In the genomic region with DNA sequence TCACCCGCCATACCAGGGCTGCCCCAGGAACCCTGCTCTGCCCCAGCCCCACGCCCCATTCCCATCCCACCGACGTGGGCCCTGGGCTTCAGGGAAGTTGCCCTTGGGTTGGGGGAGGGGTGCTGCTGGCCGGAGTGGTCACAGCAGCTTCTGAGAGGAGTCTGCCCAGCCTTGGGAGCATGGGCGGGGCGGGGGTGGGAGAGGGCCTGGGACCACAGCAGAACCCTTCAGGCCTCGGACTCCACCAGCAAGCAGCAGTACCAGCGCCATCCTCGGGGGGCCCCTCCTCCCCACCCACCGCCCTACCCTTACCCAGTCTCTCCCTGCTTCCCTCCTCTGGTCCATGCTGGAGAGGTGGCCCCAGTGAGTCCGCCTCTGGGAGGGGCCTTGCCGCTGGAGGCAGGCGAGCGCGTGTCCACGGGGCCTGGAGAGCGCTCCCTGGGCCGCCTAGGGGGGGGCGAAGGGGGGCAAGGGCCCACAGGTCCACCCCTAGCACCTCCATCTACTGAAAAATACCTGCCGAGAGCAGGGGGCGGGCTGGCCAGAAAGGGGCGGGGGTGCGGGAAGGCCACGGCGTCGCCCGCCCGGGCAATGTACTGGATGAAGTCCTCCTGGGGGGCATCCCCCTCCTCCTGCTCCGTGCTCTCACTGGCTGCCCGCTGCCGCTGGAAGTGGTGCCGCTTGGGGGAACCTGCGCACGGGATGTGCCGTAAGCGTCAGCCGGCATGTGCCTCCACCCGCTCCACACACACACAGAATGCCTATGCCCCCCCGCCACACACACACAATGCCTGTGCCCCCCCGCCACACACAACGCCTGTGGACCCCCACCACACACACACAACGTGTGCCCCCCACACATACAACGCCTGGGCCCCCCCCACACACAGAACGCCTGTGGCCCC, we compare ENCODE assay signal across 14 cellular contexts. TPM values are rescaled to one million over a fixed set of nuclear protein-coding genes. Genes with fewer than 3 reads are reported as not detected.
"Had no signal": no experiment of that assay in that cellular context is flagged by ENCODE, and none has a peak within 500 bp of the region (broad histone marks: within the 10 kb centered on the region; RNA-seq: fewer than 3 reads in every experiment).

No MANE protein-coding gene starts in this region.

- FAIRE-seq: colon, islet of Langerhans, TTC549 had no signal

- H3K9me3 ChIP-seq: heart left ventricle, ovary, thyroid gland, uterus had no signal

- H3K4me1 Mint-ChIP-seq: T-helper 17 cell had no signal

- H3K4me3 Mint-ChIP-seq: nephron progenitor cell, T-helper 17 cell had no signal

- ATAC-seq: heart left ventricle, T-helper 17 cell had no signal

- H3K4me1 ChIP-seq: uterus had no signal

- H3K4me3 ChIP-seq: heart left ventricle, ovary, thyroid gland, uterus had no signal

- H3K9me3 Mint-ChIP-seq: nephron progenitor cell had no signal

- H3K27ac Mint-ChIP-seq: nephron progenitor cell, T-helper 17 cell had no signal

- H3K27me3 Mint-ChIP-seq: T-helper 17 cell had no signal

- H3K27me3 ChIP-seq: heart left ventricle, ovary, thyroid gland, uterus had no signal

- H3K27ac ChIP-seq: thyroid gland, uterus had no signal

- DNase-seq: activated CD4-positive, CD25-positive, alpha-beta regulatory T cell; aorta; foreskin melanocyte; heart left ventricle; mammary epithelial cell; nephron progenitor cell; ovary; stimulated activated CD4-positive, alpha-beta T cell treated with anti-CD3 and anti-CD28 coated beads, Interleukin-4, amount 100 ng/mL, for 24 hours; T-helper 17 cell; uterus had no signal

- H3K36me3 ChIP-seq: ovary, uterus had no signal

RNA-seq across cellular contexts. Expression of gene CBARP, which starts 7.0 kb away (rescaled TPM):
- total RNA-seq: T-helper 17 cell had no signal
